Comparison of ENCODE assay signal across 8 cellular contexts in the genomic region with DNA sequence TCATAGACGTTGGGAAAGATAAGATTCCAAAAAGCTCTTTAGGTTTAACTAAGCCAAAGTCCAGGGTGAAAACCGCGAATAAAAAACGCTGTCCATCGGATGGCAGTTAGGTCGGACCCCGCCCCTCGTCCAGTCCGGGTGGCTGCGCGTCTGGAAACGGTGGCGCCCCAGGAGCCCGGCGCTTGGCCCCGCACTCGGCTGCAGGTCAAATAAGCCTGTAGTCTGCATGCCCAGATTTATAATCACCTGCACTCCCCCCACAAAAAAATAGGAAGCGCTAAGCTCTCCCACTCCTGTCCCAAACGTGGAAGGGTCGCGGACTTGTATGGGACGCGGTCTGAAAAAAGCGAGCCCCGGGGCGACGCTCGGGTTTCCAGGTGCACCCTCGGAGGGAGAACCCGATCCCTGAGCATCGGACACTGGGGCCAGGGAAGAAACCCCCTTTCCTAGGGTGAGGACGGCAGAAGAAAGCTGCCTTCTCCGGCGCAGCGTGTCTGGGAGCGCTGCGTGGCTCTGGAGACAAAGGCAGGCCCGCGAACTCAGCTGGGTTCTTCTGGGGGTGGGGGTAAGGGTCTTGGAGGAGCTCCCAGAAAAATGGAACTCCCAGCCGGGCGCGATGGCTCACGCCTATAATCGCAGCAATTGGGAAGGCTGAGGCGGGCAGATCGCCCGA. TPM values are rescaled to one million over a fixed set of nuclear protein-coding genes. Genes with fewer than 3 reads are reported as not detected.
A peak's percentile ranks its signal among the peaks of the same experiment; 100 is the strongest.
DNase-seq lines count a peak whose midpoint lies in the region; ATAC-seq and TF ChIP-seq lines count a peak whose summit lies in the region.

No MANE protein-coding gene starts in this region.

- H3K9me3 ChIP-seq in neuron (ENCODE audit: low read length) (no peaks in the 10 kb centered on the region), uterus (no peaks in the 10 kb centered on the region)

- H3K4me3 ChIP-seq in neuron (ENCODE audit: low read length) (peak overlapping the region; percentile 86), uterus (peak overlapping the region; percentile 67 to 92)

- DNase-seq in NOMO-1 treated with DMSO at 0.1 percent for 48 hours (lab: John Stamatoyannopoulos, UW; ENCODE audit: unreplicated experiment) (peak; percentile 50), NOMO-1 treated with dmso at 0.1 percent for 144 hours (lab: John Stamatoyannopoulos, UW; ENCODE audit: unreplicated experiment) (no peak), NCI-H446 (lab: John Stamatoyannopoulos, UW) (peak; percentile 34 to 59), activated gamma-delta T cell (lab: John Stamatoyannopoulos, UW) (peak; percentile 27), germinal center (ENCODE audit: low spot score) (peak; percentile 31), uterus (peak; percentile 71 to 84)

- peak overlapping the region; percentile 92 to 93 for H3K27ac ChIP-seq in uterus

- H3K27me3 ChIP-seq in neuron (ENCODE audit: insufficient read depth, low read length), result no peaks in the 10 kb centered on the region
- H3K27me3 ChIP-seq in uterus, result no peaks in the 10 kb centered on the region

- no peaks in the 10 kb centered on the region for H3K36me3 ChIP-seq in neuron (ENCODE audit: insufficient read depth, low read length)
- no peaks in the 10 kb centered on the region for H3K36me3 ChIP-seq in uterus

- H2AFZ ChIP-seq in neuron (ENCODE audit: low read depth, low read length), result peak overlapping the region; percentile 97

- ATAC-seq in HG02943 (IDR thresholded peaks at IDR 0.05; ENCODE audit: low read depth, unreplicated experiment), result peak; percentile 15

- peak in 1 of 2 donors; percentile 6 for TF ChIP-seq POLR2A in uterus (IDR thresholded peaks at IDR 0.05)

- intact Hi-C loops in uterus (cut with DNase I; ENCODE audit: low total_unique reads), result no loop called here

- H3K4me1 ChIP-seq in neuron (ENCODE audit: insufficient read depth, low read length), result peaks cover 21% of the 10 kb centered on the region
- H3K4me1 ChIP-seq in uterus, result peaks cover 0 to 5% of the 10 kb centered on the region in 2 donors

- TF ChIP-seq CTCF in uterus (IDR thresholded peaks at IDR 0.05), result no peak

RNA-seq across cellular contexts. Expression of a gene that starts 0.9 kb away (rescaled TPM):
- 10 to 100 TPM in 3 of 4 donors, 1 to 10 TPM in 1; 6.5 to 22.0 (median 13.3) TPM for total RNA-seq in uterus

RNA-seq across cellular contexts. Expression of a gene that starts 19.6 kb away (rescaled TPM):
- 10 to 100 TPM; 13.2 to 42.7 (median 35.8) TPM for total RNA-seq in uterus

RNA-seq across cellular contexts. Expression of a gene that starts 43.7 kb away (rescaled TPM):
- total RNA-seq in uterus, result 100 to 1,000 TPM in 2 of 4 donors, 10 to 100 TPM in 2; 81.7 to 135 (median 112) TPM
